In the genomic region with DNA sequence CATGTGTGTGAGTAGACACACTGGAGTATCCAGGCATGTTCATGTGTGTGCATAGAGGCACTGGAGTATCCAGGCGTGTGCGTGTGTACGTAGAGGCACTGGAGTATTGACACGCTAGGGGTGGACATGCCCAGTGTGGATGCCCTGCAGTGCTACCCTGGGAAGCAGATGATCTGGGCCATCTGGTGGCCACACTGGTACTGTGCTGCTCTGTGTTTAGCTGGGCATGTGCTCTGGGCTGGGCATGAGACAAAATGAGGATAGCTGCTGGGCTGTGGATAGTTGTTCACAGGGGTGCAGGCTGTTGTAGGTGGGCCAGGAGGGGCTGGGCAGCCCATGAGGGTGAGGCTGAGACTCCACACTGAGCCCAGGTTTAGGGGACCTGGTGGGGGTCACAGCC, we compare ENCODE assay signal across 10 cellular contexts. TPM values are rescaled to one million over a fixed set of nuclear protein-coding genes. Genes with fewer than 3 reads are reported as not detected.
DNase-seq lines count a peak whose midpoint lies in the region; ATAC-seq, FAIRE-seq and TF ChIP-seq lines count a peak whose summit lies in the region.
"Had no signal": no experiment of that assay in that cellular context is flagged by ENCODE, and none has a peak within 500 bp of the region (broad histone marks: within the 10 kb centered on the region; RNA-seq: fewer than 3 reads in every experiment).

No MANE protein-coding gene starts in this region.

- peak in 3 of 4 donors; percentile 54 to 77 (median 70) for ATAC-seq in right lobe of liver
- no peak for ATAC-seq in HG02571 (IDR thresholded peaks at IDR 0.05; ENCODE audit: unreplicated experiment)

- H3K27ac ChIP-seq in VCaP (no peak overlapping the region), right lobe of liver (no peak overlapping the region)

- FAIRE-seq in HTR-8/SVneo (lab: Jason Lieb, UNC), result peak; percentile 88
- FAIRE-seq: A204.1 had no signal

- TF ChIP-seq POLR2A in right lobe of liver (IDR thresholded peaks at IDR 0.05), result no peak

- peak; percentile 36 for DNase-seq in DMS153 (lab: John Stamatoyannopoulos, UW)
- DNase-seq in DMS153 treated with DMSO at 0.1 percent for 48 hours (lab: John Stamatoyannopoulos, UW; ENCODE audit: unreplicated experiment), result no peak
- DNase-seq in HTR-8/SVneo (ENCODE audit: insufficient read length, low spot score), result peak; percentile 67
- DNase-seq in right lobe of liver, result peak in 2 of 3 donors; percentile 37 to 47
- DNase-seq in NCI-H2081 treated with DMSO at 0.1 percent for 48 hours (lab: John Stamatoyannopoulos, UW), result no peak
- no peak for DNase-seq in NCI-H1105 (lab: John Stamatoyannopoulos, UW)
- DNase-seq: kidney glomerular epithelial cell had no signal

- H3K9me3 ChIP-seq in right lobe of liver, result no peaks in the 10 kb centered on the region

- intact Hi-C loops in right lobe of liver (cut with DNase I), result no loop called here

- no peaks in the 10 kb centered on the region for H3K4me1 ChIP-seq in right lobe of liver

- no peaks in the 10 kb centered on the region for H3K27me3 ChIP-seq in right lobe of liver

- no peak overlapping the region for H3K4me3 ChIP-seq in right lobe of liver

- no peaks in the 10 kb centered on the region for H3K36me3 ChIP-seq in right lobe of liver

- WGBS in right lobe of liver (ENCODE audit: insufficient coverage, low coverage, low lambda C conversion rate, missing lambda C conversion rate), result no CpG with 5 or more reads among the region's 4 CpGs

- TF ChIP-seq CTCF in VCaP (conservative IDR thresholded peaks at IDR 0.05) (peak; percentile 75), right lobe of liver (IDR thresholded peaks at IDR 0.05) (peak in 3 of 4 donors; percentile 10 to 23 (median 17))

RNA-seq across cellular contexts. Expression of a gene that starts 24.0 kb away (rescaled TPM):
- not detected for total RNA-seq in right lobe of liver

RNA-seq across cellular contexts. Expression of a gene that starts 32.8 kb away (rescaled TPM):
- total RNA-seq in right lobe of liver, result under 1 TPM in 2 of 6 experiments, not detected in 4; 0.06 to 0.09 TPM

RNA-seq across cellular contexts. Expression of a gene that starts 47.2 kb away (rescaled TPM):
- not detected for total RNA-seq in right lobe of liver

RNA-seq across cellular contexts. Expression of a gene that starts 51.5 kb away (rescaled TPM):
- under 1 TPM in 5 of 6 experiments, not detected in 1; 0.13 to 0.32 (median 0.25) TPM for total RNA-seq in right lobe of liver

RNA-seq across cellular contexts. Expression of a gene that starts 52.1 kb away (rescaled TPM):
- total RNA-seq in right lobe of liver, result 10 to 100 TPM in 2 of 6 experiments, 1 to 10 TPM in 4; 2.6 to 10.9 (median 5.7) TPM

Comparison
In these comparisons a context has a peak if more than half of its experiments do, and no peak if none do; other contexts are left out.
1. DNase-seq: peak in DMS153 (single experiment), HTR-8/SVneo (single experiment) and right lobe of liver (2 of 3); none in DMS153 treated with DMSO at 0.1 percent for 48 hours (single experiment), NCI-H2081 treated with DMSO at 0.1 percent for 48 hours (single experiment) and NCI-H1105 (single experiment).